22 cellular contexts compared by ENCODE assay signal in genomic region chr7:52283399-52283798, GRCh38.
"Had no signal": no experiment of that assay in that cellular context is flagged by ENCODE, and none has a peak within 500 bp of the region (broad histone marks: within the 10 kb centered on the region; RNA-seq: fewer than 3 reads in every experiment).

No MANE protein-coding gene starts in this region.

- H3K9me3 ChIP-seq: gastrocnemius medialis, ovary, right atrium auricular region, sigmoid colon, thoracic aorta, transverse colon had no signal

- H3K4me2 ChIP-seq: neural progenitor cell had no signal

- H3K27ac ChIP-seq: epithelial cell of prostate, esophagus muscularis mucosa, gastrocnemius medialis, heart right ventricle, neural progenitor cell, ovary, right atrium auricular region, sigmoid colon, skin epidermis, stomach, thoracic aorta, transverse colon had no signal

- H3K4me3 Mint-ChIP-seq: dendritic cell treated with granulocyte-macrophage colony-stimulating factor and Interleukin-4, amounts not matched to agents 40 ng/mL and 50 ng/mL, for 4 days; effector memory CD8-positive, alpha-beta T cell; neural progenitor cell had no signal

- H3K36me3 ChIP-seq: esophagus muscularis mucosa, gastrocnemius medialis, heart right ventricle, neural progenitor cell, ovary, right atrium auricular region, sigmoid colon, stomach, thoracic aorta, transverse colon had no signal

- H3K9ac ChIP-seq: neural progenitor cell had no signal

- H3K36me3 Mint-ChIP-seq: naive thymus-derived CD8-positive, alpha-beta T cell; neural progenitor cell had no signal

- DNase-seq: effector memory CD8-positive, alpha-beta T cell; gastrocnemius medialis; heart right ventricle; hypothalamus; kidney glomerular epithelial cell; mesendoderm; nucleus accumbens; ovary; sigmoid colon; stimulated activated CD4-positive, alpha-beta T cell treated with anti-CD3 and anti-CD28 coated beads, Interleukin-12 subunit alpha, Interleukin-12 subunit beta, amount 100 ng/mL, for 4 hours; stimulated activated naive CD4-positive, alpha-beta T cell; stomach; substantia nigra; transverse colon had no signal

- ATAC-seq: effector memory CD8-positive, alpha-beta T cell; gastrocnemius medialis; heart right ventricle had no signal

- H3K27me3 ChIP-seq: esophagus muscularis mucosa, gastrocnemius medialis, heart right ventricle, neural progenitor cell, ovary, right atrium auricular region, sigmoid colon, stomach, transverse colon had no signal

- H2AFZ ChIP-seq: neural progenitor cell had no signal

- H3K27ac Mint-ChIP-seq: dendritic cell treated with granulocyte-macrophage colony-stimulating factor and Interleukin-4, amounts not matched to agents 40 ng/mL and 50 ng/mL, for 4 days; effector memory CD8-positive, alpha-beta T cell; neural progenitor cell had no signal

- H3K27me3 Mint-ChIP-seq: dendritic cell treated with granulocyte-macrophage colony-stimulating factor and Interleukin-4, amounts not matched to agents 40 ng/mL and 50 ng/mL, for 4 days; effector memory CD8-positive, alpha-beta T cell; naive thymus-derived CD8-positive, alpha-beta T cell had no signal

- H3K4me1 ChIP-seq: esophagus muscularis mucosa, gastrocnemius medialis, heart right ventricle, neural progenitor cell, right atrium auricular region, sigmoid colon, stomach, transverse colon had no signal

- H3K4me3 ChIP-seq: esophagus muscularis mucosa, gastrocnemius medialis, heart right ventricle, neural progenitor cell, ovary, right atrium auricular region, sigmoid colon, skin epidermis, stomach, thoracic aorta, transverse colon had no signal
